ENCODE assay signal across 8 cellular contexts in the genomic region with DNA sequence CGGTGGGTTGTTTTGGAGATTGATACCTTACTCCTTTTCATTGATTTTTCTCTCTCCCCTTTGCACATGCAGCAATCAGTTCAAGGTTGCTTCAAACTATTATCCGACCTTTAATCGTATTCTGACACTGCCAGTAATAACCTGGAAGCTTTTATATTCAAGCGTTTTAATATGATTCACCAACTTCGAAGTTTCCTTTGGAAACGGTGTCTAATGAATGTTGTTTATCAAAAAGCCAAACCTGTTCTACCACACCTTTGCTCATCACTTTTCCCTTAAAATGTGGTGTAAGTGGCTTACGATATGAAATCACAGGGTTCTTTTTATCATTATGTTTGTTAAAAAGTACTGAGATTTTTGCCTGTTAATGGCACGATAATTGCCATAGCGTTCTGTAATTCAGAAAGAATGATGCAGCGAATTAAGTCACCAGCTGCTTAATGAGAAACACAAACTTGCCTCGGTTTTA. TPM values are rescaled to one million over a fixed set of nuclear protein-coding genes. Genes with fewer than 3 reads are reported as not detected.
DNase-seq lines count a peak whose midpoint lies in the region; ATAC-seq and TF ChIP-seq lines count a peak whose summit lies in the region.

No MANE protein-coding gene starts in this region.

- H3K27ac Mint-ChIP-seq in CD14-positive monocyte (peak overlapping the region in 4 of 7 donors; percentile 82 to 93 (median 91)), IgD-negative memory B cell (peak overlapping the region; percentile 80 to 85 (median 84))
- H3K27ac Mint-ChIP-seq in central memory CD8-positive, alpha-beta T cell (ENCODE audit: low read depth) = peak overlapping the region; percentile 87

- H3K9me3 Mint-ChIP-seq in CD14-positive monocyte = no peaks in the 10 kb centered on the region
- H3K9me3 Mint-ChIP-seq in IgD-negative memory B cell = no peaks in the 10 kb centered on the region
- H3K9me3 Mint-ChIP-seq in central memory CD8-positive, alpha-beta T cell = no peaks in the 10 kb centered on the region

- peak overlapping the region; percentile 97 to 98 for H3K27ac ChIP-seq in mucosa of rectum (ENCODE audit: low read depth in 2 of 2, low read length in 2 of 2)

- no peaks in the 10 kb centered on the region for H3K36me3 ChIP-seq in mucosa of rectum (ENCODE audit: control insufficient read depth in 2 of 2, insufficient read depth in 2 of 2, low read length in 2 of 2)

- H3K27me3 ChIP-seq in mucosa of rectum (ENCODE audit: control insufficient read depth in 2 of 2, insufficient read depth in 2 of 2, low read length in 2 of 2) = no peaks in the 10 kb centered on the region

- peak overlapping the region; percentile 78 to 92 for H3K4me3 ChIP-seq in mucosa of rectum (ENCODE audit: low read length in 2 of 2)

- DNase-seq in CD14-positive monocyte (ENCODE audit: low spot score) = no peak
- no peak for DNase-seq in central memory CD8-positive, alpha-beta T cell (ENCODE audit: low spot score in 2 of 2)
- DNase-seq in NCI-H1694 (lab: John Stamatoyannopoulos, UW) = no peak
- DNase-seq in T1000 (lab: John Stamatoyannopoulos, UW) = no peak
- DNase-seq in NOMO-1 (lab: John Stamatoyannopoulos, UW; ENCODE audit: unreplicated experiment in 2 of 2) = no peak

- H3K4me3 Mint-ChIP-seq in CD14-positive monocyte = peak overlapping the region; percentile 98
- peak overlapping the region; percentile 91 to 97 (median 94) for H3K4me3 Mint-ChIP-seq in IgD-negative memory B cell
- peak overlapping the region; percentile 91 for H3K4me3 Mint-ChIP-seq in central memory CD8-positive, alpha-beta T cell

- peaks cover 4 to 10% of the 10 kb centered on the region in 2 donors for H3K4me1 ChIP-seq in mucosa of rectum (ENCODE audit: control insufficient read depth in 2 of 2, insufficient read depth in 2 of 2, low read length in 2 of 2)

- ATAC-seq in central memory CD8-positive, alpha-beta T cell (replicated peaks; ENCODE audit: extremely low read depth, poor library complexity, severe bottlenecking) = no peak
- no peak for ATAC-seq in HG03442 (IDR thresholded peaks at IDR 0.05; ENCODE audit: unreplicated experiment)

- H3K27me3 Mint-ChIP-seq in CD14-positive monocyte (ENCODE audit: low read depth in 3 of 3) (peaks cover 0 to 2% (median 0%) of the 10 kb centered on the region in 3 donors), IgD-negative memory B cell (no peaks in the 10 kb centered on the region)
- H3K27me3 Mint-ChIP-seq in central memory CD8-positive, alpha-beta T cell = no peaks in the 10 kb centered on the region

- peak overlapping the region; percentile 92 to 98 for H3K9ac ChIP-seq in mucosa of rectum (ENCODE audit: low read depth in 1 of 2, low read length in 2 of 2)

- no peaks in the 10 kb centered on the region for H3K9me3 ChIP-seq in mucosa of rectum (ENCODE audit: control insufficient read depth in 2 of 2, low read length in 2 of 2)

- TF ChIP-seq CTCF in CD14-positive monocyte (IDR thresholded peaks at IDR 0.05) = no peak

- intact Hi-C loops in CD14-positive monocyte (cut with micrococcal nuclease) = loop anchor here in 1 of 2 donors (5.0 kb wide), 1 partner anchor 293 kb away; no protein-coding TSS in a partner anchor

- H3K36me3 Mint-ChIP-seq in CD14-positive monocyte (peaks cover 0 to 4% of the 10 kb centered on the region in 2 donors), IgD-negative memory B cell (no peaks in the 10 kb centered on the region)
- H3K36me3 Mint-ChIP-seq in central memory CD8-positive, alpha-beta T cell (ENCODE audit: insufficient read depth) = peaks cover 26% of the 10 kb centered on the region

- H3K4me1 Mint-ChIP-seq in CD14-positive monocyte (peaks cover 39% of the 10 kb centered on the region), IgD-negative memory B cell (peaks cover 17 to 39% (median 25%) of the 10 kb centered on the region in 3 donors)
- H3K4me1 Mint-ChIP-seq in central memory CD8-positive, alpha-beta T cell = peaks cover 48% of the 10 kb centered on the region

RNA-seq across cellular contexts. Expression of a gene that starts 0.7 kb away (rescaled TPM):
- polyA plus RNA-seq in CD14-positive monocyte (1 to 10 TPM; 1.5 to 2.0 TPM), IgD-negative memory B cell (1.2 TPM)
